ENCODE assay signal across 8 cellular contexts in the genomic region with DNA sequence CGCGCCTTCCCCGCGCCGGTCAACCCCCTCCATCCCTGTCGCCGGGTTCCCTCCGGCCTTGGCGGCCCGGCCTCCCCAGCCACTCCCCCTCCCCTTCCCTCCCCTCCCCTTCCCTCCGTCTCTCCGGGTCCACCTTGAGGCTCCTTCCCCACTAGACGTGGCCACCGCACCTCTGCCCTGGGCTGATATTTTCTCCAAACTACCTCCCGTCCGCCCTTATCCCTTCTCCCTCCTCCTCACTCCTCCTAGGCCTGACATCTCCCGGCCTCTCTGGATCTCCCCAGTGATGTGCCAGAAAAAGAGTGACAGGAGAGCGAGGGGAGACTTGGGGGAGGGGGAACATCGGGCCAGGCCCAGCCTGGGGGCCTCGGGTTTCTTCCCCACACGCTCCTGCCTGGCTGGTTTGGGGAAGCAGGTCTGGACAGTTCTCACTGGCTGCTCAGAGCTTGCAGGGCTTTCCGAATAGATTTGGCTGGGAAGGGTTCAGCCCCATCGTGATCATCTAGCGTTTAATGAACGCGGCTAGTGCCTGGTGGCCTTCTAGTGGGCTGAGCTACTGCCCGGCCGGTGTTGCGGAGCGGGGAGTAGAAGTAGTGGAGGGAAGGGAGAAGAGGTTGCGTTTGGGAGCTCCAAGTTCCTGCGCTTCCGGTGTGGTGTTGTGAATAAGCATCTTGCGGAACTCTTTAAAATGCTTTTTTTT. TPM values are rescaled to one million over a fixed set of nuclear protein-coding genes. Genes with fewer than 3 reads are reported as not detected.
DNase-seq lines count a peak whose midpoint lies in the region; ATAC-seq, FAIRE-seq and TF ChIP-seq lines count a peak whose summit lies in the region.

No MANE protein-coding gene starts in this region.

- H3K4me3 ChIP-seq in colonic mucosa (peak overlapping the region; percentile 73), lung (peak overlapping the region; percentile 75), transverse colon (peak overlapping the region; percentile 68 to 89 (median 78))

- H3K27ac ChIP-seq in colonic mucosa (peak overlapping the region; percentile 40), lung (ENCODE audit: low read depth in 1 of 2, low read length in 1 of 2) (peak overlapping the region; percentile 10 to 22), transverse colon (peak overlapping the region; percentile 73 to 86 (median 85))

- H3K27me3 ChIP-seq in colonic mucosa (no peaks in the 10 kb centered on the region), lung (ENCODE audit: control insufficient read depth, insufficient read depth) (no peaks in the 10 kb centered on the region), transverse colon (no peaks in the 10 kb centered on the region)

- in situ Hi-C loops in transverse colon (cut with MboI; ENCODE audit: low pct_ligation_motif_present in 1 of 4, low pct_unique_long_range_greater_than_20kb in 1 of 4, low sequenced_read_pairs in 3 of 4): loop anchor here in 3 of 4 donors (25.0 kb wide), 2 partner anchors 116 to 316 kb away; a partner anchor contains a TSS

- FAIRE-seq in GM12892 (lab: Jason Lieb, UNC) (no peak), GM12891 (lab: Jason Lieb, UNC) (no peak)

- H3K9me3 ChIP-seq in colonic mucosa (no peaks in the 10 kb centered on the region), lung (ENCODE audit: control insufficient read depth in 2 of 2, insufficient read depth in 1 of 2, low read length in 1 of 2) (no peaks in the 10 kb centered on the region), transverse colon (no peaks in the 10 kb centered on the region)

- ATAC-seq in lung (ENCODE audit: insufficient read depth, low FRiP score): no peak

- TF ChIP-seq EP300 in transverse colon (IDR thresholded peaks at IDR 0.05; ENCODE audit: low read depth): no peak

- TF ChIP-seq POLR2A in transverse colon (IDR thresholded peaks at IDR 0.05) (no peak), GM12892 (IDR thresholded peaks at IDR 0.05; ENCODE audit: low read depth, low read length) (no peak), GM12891 (IDR thresholded peaks at IDR 0.05; ENCODE audit: low read depth, low read length) (no peak)

- WGBS in lung, 2 donors: 13 to 16% methylated on average over 24 to 34 of the region's 34 CpGs
- 24 to 25% methylated on average over 3 to 26 of the region's 34 CpGs for WGBS in transverse colon (ENCODE audit: low coverage in 1 of 2), 2 donors

- peak overlapping the region; percentile 48 to 66 for H3K9ac ChIP-seq in colonic mucosa (ENCODE audit: low read depth in 2 of 2, low read length in 2 of 2)

- H3K36me3 ChIP-seq in colonic mucosa: no peaks in the 10 kb centered on the region
- no peaks in the 10 kb centered on the region for H3K36me3 ChIP-seq in lung (ENCODE audit: control insufficient read depth in 2 of 2, insufficient read depth in 2 of 2, low read length in 2 of 2)
- H3K36me3 ChIP-seq in transverse colon: no peaks in the 10 kb centered on the region

- no peak for TF ChIP-seq CTCF in colonic mucosa (IDR thresholded peaks at IDR 0.05)
- TF ChIP-seq CTCF in lung (IDR thresholded peaks at IDR 0.05; ENCODE audit: control extremely low read depth, extremely low read depth): no peak
- TF ChIP-seq CTCF in transverse colon (IDR thresholded peaks at IDR 0.05): no peak

- DNase-seq in SIG-M5 treated with dmso at 0.1 percent for 504 hours (lab: John Stamatoyannopoulos, UW; ENCODE audit: unreplicated experiment) (peak; percentile 16), SIG-M5 (lab: John Stamatoyannopoulos, UW) (no peak), OCI-M1 (lab: John Stamatoyannopoulos, UW) (peak; percentile 58), colonic mucosa (no peak), lung (ENCODE audit: low spot score) (no peak), transverse colon (no peak), GM12892 (ENCODE audit: insufficient read length) (no peak), GM12891 (ENCODE audit: insufficient read length, low spot score) (no peak)

- intact Hi-C loops in colonic mucosa (cut with DNase I) (no loop called here), transverse colon (cut with DNase I; ENCODE audit: low total_unique reads) (no loop called here)

- no peaks in the 10 kb centered on the region for H3K4me1 ChIP-seq in colonic mucosa
- H3K4me1 ChIP-seq in lung (ENCODE audit: control insufficient read depth in 2 of 2, insufficient read depth in 2 of 2, low read length in 2 of 2): no peaks in the 10 kb centered on the region
- peaks cover 5 to 45% (median 26%) of the 10 kb centered on the region in 4 donors for H3K4me1 ChIP-seq in transverse colon

TF ChIP-seq in GM12891, 5 proteins besides CTCF, POLR2A, EP300 and RAD21:
- TF ChIP-seq SPI1 (IDR thresholded peaks at IDR 0.05; ENCODE audit: low read depth, low read length) (no peak), POLR2AphosphoS5 (IDR thresholded peaks at IDR 0.05; ENCODE audit: low read depth, low read length) (no peak), TAF1 (IDR thresholded peaks at IDR 0.05; ENCODE audit: low read depth, low read length) (no peak), PAX5 (IDR thresholded peaks at IDR 0.05; ENCODE audit: insufficient read depth, low read length, severe bottlenecking) (no peak), POU2F2 (IDR thresholded peaks at IDR 0.05; ENCODE audit: low read depth, low read length) (no peak)

RNA-seq across cellular contexts. Expression of a gene that starts 0.6 kb away (rescaled TPM):
- 10 to 100 TPM; 21.6 to 22.0 TPM for total RNA-seq in colonic mucosa
- 10 to 100 TPM; 10.2 to 34.1 TPM for total RNA-seq in lung
- 10 to 100 TPM; 20.4 to 41.9 TPM for polyA plus RNA-seq in lung
- total RNA-seq in transverse colon: 10 to 100 TPM; 16.8 to 64.7 (median 32.9) TPM
- polyA plus RNA-seq in GM12892 (2012; ENCODE audit: missing spikeins): 1.6 TPM
- polyA plus RNA-seq in GM12891 (2012; ENCODE audit: low read depth, missing spikeins): 2.5 TPM

Comparison
In these comparisons a context has a peak if more than half of its experiments do, and no peak if none do; other contexts are left out.
1. DNase-seq: peak in SIG-M5 treated with dmso at 0.1 percent for 504 hours (single experiment) and OCI-M1 (single experiment); none in SIG-M5 (single experiment), colonic mucosa (single experiment), lung (single experiment), transverse colon (single experiment), GM12892 (single experiment) and GM12891 (single experiment).
2. H3K27ac ChIP-seq: peak in every context shown above with its lines; median percentile 85 in transverse colon; 40 in colonic mucosa; 16 in lung.
3. Peak in every context shown above with its lines, with median percentiles within 50 percentile points of each other: H3K4me3 ChIP-seq.